Comparison of ENCODE assay signal across 8 cellular contexts in the genomic region with DNA sequence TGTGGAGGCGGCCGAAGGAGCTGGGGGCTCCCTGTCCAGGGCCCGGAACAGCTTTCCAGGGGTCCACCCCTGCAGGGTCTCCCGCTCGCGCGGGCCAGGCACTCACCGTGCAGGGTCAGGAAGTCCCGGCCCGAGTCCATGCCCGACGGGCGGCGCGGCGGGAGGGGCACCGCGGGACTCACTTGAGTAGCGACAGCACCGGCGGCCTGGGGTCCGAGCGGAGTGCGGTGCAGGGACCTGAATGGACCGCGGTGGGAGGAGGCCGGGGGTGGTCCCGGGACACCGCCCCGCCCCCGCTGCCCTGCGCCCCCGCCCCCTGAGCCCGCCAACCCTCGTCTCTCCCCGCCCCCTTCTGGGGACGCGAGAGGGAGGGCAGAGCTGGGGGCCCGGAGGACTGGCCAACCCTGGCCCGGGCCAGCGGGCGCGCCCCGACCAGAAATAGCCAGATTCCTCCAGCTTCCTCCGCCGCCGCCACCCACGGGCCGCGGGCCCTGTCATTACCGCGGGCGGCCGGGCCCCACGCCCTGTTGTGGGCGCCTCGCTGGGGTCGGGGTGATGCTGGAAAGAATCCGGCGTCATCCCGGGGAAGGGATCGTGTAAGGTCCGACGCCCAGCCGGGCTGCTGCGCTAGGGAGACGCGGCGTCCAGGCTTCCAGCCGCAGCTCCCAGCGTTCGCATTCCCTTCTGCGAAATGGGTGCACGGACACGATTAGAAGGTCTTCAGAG. TPM values are rescaled to one million over a fixed set of nuclear protein-coding genes. Genes with fewer than 3 reads are reported as not detected.
DNase-seq lines count a peak whose midpoint lies in the region; ATAC-seq and TF ChIP-seq lines count a peak whose summit lies in the region.

A gene (minus strand): TSS at position 243 of the 726 bp plus-strand sequence. CDS start 103 bp downstream, at position 140.

- peaks cover 11% of the 10 kb centered on the region for H3K4me1 Mint-ChIP-seq in progenitor cell of endocrine pancreas (ENCODE audit: low read depth)

- peak within 1 kb of the TSS; percentile 24 for H2AFZ ChIP-seq in hepatocyte

- H3K4me2 ChIP-seq in hepatocyte = peak within 1 kb of the TSS; percentile 89

- H3K36me3 Mint-ChIP-seq in progenitor cell of endocrine pancreas (ENCODE audit: insufficient read depth) = peaks cover 2% of the 10 kb centered on the region

- H3K9me2 ChIP-seq in hepatocyte (replicated peaks; ENCODE audit: insufficient read depth) = no peaks in the 10 kb centered on the region

- TF ChIP-seq POLR2A in Peyer's patch (IDR thresholded peaks at IDR 0.05) = no peak
- TF ChIP-seq POLR2A in body of pancreas (IDR thresholded peaks at IDR 0.05) = peak in 2 of 3 donors; percentile 55 to 57

- H3K4me3 ChIP-seq in Peyer's patch (peak within 1 kb of the TSS; percentile 46 to 66 (median 52)), body of pancreas (peak within 1 kb of the TSS; percentile 28 to 29), hepatocyte (peak within 1 kb of the TSS; percentile 17)

- H3K36me3 ChIP-seq in Peyer's patch = no peaks in the 10 kb centered on the region
- H3K36me3 ChIP-seq in body of pancreas (replicated peaks in 1 of 2; ENCODE audit: insufficient read depth in 1 of 2, low read depth in 2 of 2) = no peaks in the 10 kb centered on the region
- H3K36me3 ChIP-seq in hepatocyte (replicated peaks; ENCODE audit: insufficient read depth, low read depth) = no peaks in the 10 kb centered on the region

- peaks cover 40% of the 10 kb centered on the region for H3K27me3 Mint-ChIP-seq in progenitor cell of endocrine pancreas

- peak within 1 kb of the TSS; percentile 71 for H3K4me3 Mint-ChIP-seq in progenitor cell of endocrine pancreas (ENCODE audit: low read depth)

- peak; percentile 77 for DNase-seq in CD1c-positive myeloid dendritic cell (ENCODE audit: extremely low spot score)
- peak; percentile 29 to 77 (median 67) for DNase-seq in Peyer's patch
- peak; percentile 52 to 74 (median 69) for DNase-seq in body of pancreas
- peak; percentile 89 for DNase-seq in hepatocyte (ENCODE audit: low spot score)
- peak; percentile 63 for DNase-seq in progenitor cell of endocrine pancreas (ENCODE audit: low spot score, unreplicated experiment)
- DNase-seq in NCI-H2081 treated with DMSO at 0.1 percent for 48 hours (lab: John Stamatoyannopoulos, UW) = no peak

- WGBS in body of pancreas, 2 donors = 3 to 4% methylated on average over 20 to 59 of the region's 75 CpGs
- WGBS in hepatocyte (ENCODE audit: low lambda C conversion rate, missing lambda C conversion rate) = 2% methylated on average over 33 of the region's 75 CpGs

- no peaks in the 10 kb centered on the region for H4K20me1 ChIP-seq in hepatocyte (ENCODE audit: insufficient read depth, poor library complexity, severe bottlenecking)

- peak within 1 kb of the TSS; percentile 92 for H3K27ac Mint-ChIP-seq in progenitor cell of endocrine pancreas

- ATAC-seq in body of pancreas (peak; percentile 10), GM21723 (IDR thresholded peaks at IDR 0.05; ENCODE audit: unreplicated experiment) (no peak), GM19395 (IDR thresholded peaks at IDR 0.05; ENCODE audit: unreplicated experiment) (no peak)

- intact Hi-C loops in body of pancreas (cut with DNase I) = no loop called here

- H3K79me2 ChIP-seq in hepatocyte = no peaks in the 10 kb centered on the region

- peak within 1 kb of the TSS; percentile 60 to 75 (median 64) for H3K27ac ChIP-seq in Peyer's patch
- peak within 1 kb of the TSS; percentile 49 to 64 (median 58) for H3K27ac ChIP-seq in body of pancreas
- H3K27ac ChIP-seq in hepatocyte = peak within 1 kb of the TSS; percentile 83

- no peak for TF ChIP-seq CTCF in Peyer's patch (IDR thresholded peaks at IDR 0.05)
- no peak for TF ChIP-seq CTCF in body of pancreas (IDR thresholded peaks at IDR 0.05)
- TF ChIP-seq CTCF in hepatocyte (IDR thresholded peaks at IDR 0.05; ENCODE audit: poor library complexity) = no peak
- no peak for TF ChIP-seq CTCF in progenitor cell of endocrine pancreas (IDR thresholded peaks at IDR 0.05; ENCODE audit: unreplicated experiment)

- H3K27me3 ChIP-seq in Peyer's patch (no peaks in the 10 kb centered on the region), body of pancreas (no peaks in the 10 kb centered on the region), hepatocyte (no peaks in the 10 kb centered on the region)

- H3K4me1 ChIP-seq in Peyer's patch (peaks cover 3 to 24% (median 13%) of the 10 kb centered on the region in 4 donors), body of pancreas (peaks cover 27% of the 10 kb centered on the region), hepatocyte (ENCODE audit: insufficient read depth) (peaks cover 9% of the 10 kb centered on the region)

- H3K9me3 ChIP-seq in Peyer's patch (no peaks in the 10 kb centered on the region), body of pancreas (no peaks in the 10 kb centered on the region), hepatocyte (ENCODE audit: low read depth) (no peaks in the 10 kb centered on the region)

- no peaks in the 10 kb centered on the region for H3K9me3 Mint-ChIP-seq in progenitor cell of endocrine pancreas (ENCODE audit: low read depth)

RNA-seq across cellular contexts. Expression of the gene that starts here (rescaled TPM):
- total RNA-seq in Peyer's patch (10 to 100 TPM; 36.6 to 47.0 (median 40.5) TPM), body of pancreas (10 to 100 TPM in 1 of 2 donors, 1 to 10 TPM in 1; 7.9 to 12.2 TPM), hepatocyte (17.1 and 22.6 TPM in 2 replicates), progenitor cell of endocrine pancreas (30.0 and 33.3 TPM in 2 replicates)
- 21.7 and 24.8 TPM in 2 replicates for polyA plus RNA-seq in hepatocyte

Comparison
In these comparisons a context has a peak if more than half of its experiments do, and no peak if none do; other contexts are left out.
1. POLR2A ChIP-seq: peak in body of pancreas (2 of 3); none in Peyer's patch (0 of 2).
2. Peak in every context shown above with its lines, with median percentiles within 50 percentile points of each other: H3K27ac ChIP-seq and H3K4me3 ChIP-seq.